ENCODE assay signal across 8 cellular contexts in genomic region chr15:51830279-51830806, GRCh38. TPM values are rescaled to one million over a fixed set of nuclear protein-coding genes. Genes with fewer than 3 reads are reported as not detected.
DNase-seq lines count a peak whose midpoint lies in the region; ATAC-seq and TF ChIP-seq lines count a peak whose summit lies in the region.

No MANE protein-coding gene starts in this region.

- H3K4me1 Mint-ChIP-seq in stimulated activated naive CD8-positive, alpha-beta T cell treated with anti-CD3 and anti-CD28 coated beads, Interleukin-15, amount 100 ng/mL, for 72 hours, result peaks cover 45% of the 10 kb centered on the region

- peak; percentile 28 for ATAC-seq in body of pancreas
- no peak for ATAC-seq in stimulated activated naive CD8-positive, alpha-beta T cell treated with anti-CD3 and anti-CD28 coated beads, Interleukin-15, amount 100 ng/mL, for 72 hours
- ATAC-seq in omental fat pad (ENCODE audit: low FRiP score), result no peak

- TF ChIP-seq POLR2A in body of pancreas (IDR thresholded peaks at IDR 0.05), result no peak

- DNase-seq in NCI-H1105 (lab: John Stamatoyannopoulos, UW) (peak; percentile 1), NCI-H1105 treated with DMSO at 0.1 percent for 48 hours (lab: John Stamatoyannopoulos, UW) (no peak), LHCN-M2 (ENCODE audit: low read depth) (peak; percentile 52), body of pancreas (peak in 1 of 4 donors; percentile 43), kidney epithelial cell (ENCODE audit: low read depth) (no peak), omental fat pad (ENCODE audit: low spot score) (no peak), NCI-H2029 (lab: John Stamatoyannopoulos, UW) (no peak)
- DNase-seq in stimulated activated naive CD8-positive, alpha-beta T cell treated with anti-CD3 and anti-CD28 coated beads, Interleukin-15, amount 100 ng/mL, for 72 hours, result no peak

- H3K27me3 Mint-ChIP-seq in stimulated activated naive CD8-positive, alpha-beta T cell treated with anti-CD3 and anti-CD28 coated beads, Interleukin-15, amount 100 ng/mL, for 72 hours, result no peaks in the 10 kb centered on the region

- H3K36me3 ChIP-seq in body of pancreas (replicated peaks in 1 of 2; ENCODE audit: insufficient read depth in 1 of 2, low read depth in 2 of 2) (no peaks in the 10 kb centered on the region), kidney epithelial cell (ENCODE audit: control insufficient read depth, insufficient read depth, low read length) (no peaks in the 10 kb centered on the region)

- peaks cover 21% of the 10 kb centered on the region for H3K4me1 ChIP-seq in body of pancreas

- TF ChIP-seq CTCF in body of pancreas (IDR thresholded peaks at IDR 0.05), result no peak
- TF ChIP-seq CTCF in kidney epithelial cell (IDR thresholded peaks at IDR 0.05; ENCODE audit: insufficient read depth, low read length, poor library complexity, severe bottlenecking), result no peak
- no peak for TF ChIP-seq CTCF in omental fat pad (IDR thresholded peaks at IDR 0.05)

- H3K4me3 Mint-ChIP-seq in stimulated activated naive CD8-positive, alpha-beta T cell treated with anti-CD3 and anti-CD28 coated beads, Interleukin-15, amount 100 ng/mL, for 72 hours, result peak overlapping the region; percentile 90 to 91

- peak overlapping the region; percentile 89 to 93 for H3K4me3 ChIP-seq in body of pancreas
- H3K4me3 ChIP-seq in kidney epithelial cell (ENCODE audit: low read depth, low read length), result peak overlapping the region; percentile 96

- intact Hi-C loops in body of pancreas (cut with DNase I), result no loop called here

- H3K9me3 Mint-ChIP-seq in stimulated activated naive CD8-positive, alpha-beta T cell treated with anti-CD3 and anti-CD28 coated beads, Interleukin-15, amount 100 ng/mL, for 72 hours, result no peaks in the 10 kb centered on the region

- peak overlapping the region; percentile 91 to 96 (median 94) for H3K27ac ChIP-seq in body of pancreas

- H3K27ac Mint-ChIP-seq in stimulated activated naive CD8-positive, alpha-beta T cell treated with anti-CD3 and anti-CD28 coated beads, Interleukin-15, amount 100 ng/mL, for 72 hours, result peak overlapping the region; percentile 79 to 98

- H3K27me3 ChIP-seq in body of pancreas, result no peaks in the 10 kb centered on the region
- H3K27me3 ChIP-seq in kidney epithelial cell (ENCODE audit: control insufficient read depth, insufficient read depth, low read length), result no peaks in the 10 kb centered on the region

- WGBS in body of pancreas, 2 donors, result 0% methylated on average over 8 of the region's 8 CpGs

- H3K9me3 ChIP-seq in body of pancreas, result no peaks in the 10 kb centered on the region

RNA-seq across cellular contexts. Expression of gene TMOD3, which starts 0.9 kb away (rescaled TPM):
- total RNA-seq in LHCN-M2 (2014; rRNA removed) (30.8 and 32.3 TPM in 2 replicates), body of pancreas (10 to 100 TPM in 1 of 2 donors, 1 to 10 TPM in 1; 9.2 to 11.2 TPM), kidney epithelial cell (30.7 and 34.5 TPM in 2 replicates), omental fat pad (10 to 100 TPM; 25.7 to 47.0 (median 37.3) TPM)
- polyA plus RNA-seq in LHCN-M2 (2012), result 14.0 TPM

Comparison
In these comparisons a context has a peak if more than half of its experiments do, and no peak if none do; other contexts are left out.
1. DNase-seq: peak in NCI-H1105 (single experiment) and LHCN-M2 (single experiment); none in NCI-H1105 treated with DMSO at 0.1 percent for 48 hours (single experiment), kidney epithelial cell (single experiment), stimulated activated naive CD8-positive, alpha-beta T cell treated with anti-CD3 and anti-CD28 coated beads, Interleukin-15, amount 100 ng/mL, for 72 hours (0 of 2), omental fat pad (single experiment) and NCI-H2029 (single experiment).